11 cellular contexts compared by ENCODE assay signal in genomic region chr5:135269828-135270545, GRCh38.
DNase-seq lines count a peak whose midpoint lies in the region; FAIRE-seq and TF ChIP-seq lines count a peak whose summit lies in the region.
"Had no signal": no experiment of that assay in that cellular context is flagged by ENCODE, and none has a peak within 500 bp of the region (broad histone marks: within the 10 kb centered on the region; RNA-seq: fewer than 3 reads in every experiment).

No MANE protein-coding gene starts in this region.

- peak overlapping the region; percentile 94 for H3K9ac ChIP-seq in mesenchymal stem cell (ENCODE audit: low read length)

- H2BK15ac ChIP-seq in mesenchymal stem cell (ENCODE audit: low read depth, poor library complexity, severe bottlenecking) = peak overlapping the region; percentile 17

- H3K23ac ChIP-seq in mesenchymal stem cell (ENCODE audit: low read length in 2 of 2) = no peak overlapping the region

- peak overlapping the region in 1 of 2 experiments; percentile 87 for H3K14ac ChIP-seq in mesenchymal stem cell (ENCODE audit: low read length in 2 of 2)

- H4K91ac ChIP-seq in mesenchymal stem cell (ENCODE audit: low read length) = peak overlapping the region; percentile 81

- H3K9me3 ChIP-seq in mesenchymal stem cell (ENCODE audit: control insufficient read depth, low read length) = no peaks in the 10 kb centered on the region
- H3K9me3 ChIP-seq in transverse colon = no peaks in the 10 kb centered on the region
- no peaks in the 10 kb centered on the region for H3K9me3 ChIP-seq in spleen

- TF ChIP-seq POLR2A in transverse colon (IDR thresholded peaks at IDR 0.05) (no peak), spleen (IDR thresholded peaks at IDR 0.05) (no peak)

- H3K18ac ChIP-seq in mesenchymal stem cell (ENCODE audit: low read depth in 1 of 2, low read length in 2 of 2) = peak overlapping the region; percentile 82 to 93

- DNase-seq in HTR-8/SVneo (ENCODE audit: insufficient read length, low spot score) (peak; percentile 62), brain microvascular endothelial cell (peak; percentile 75), mesenchymal stem cell (peak; percentile 93), transverse colon (no peak), NCI-H524 treated with DMSO at 0.1 percent for 48 hours (lab: John Stamatoyannopoulos, UW) (no peak), amygdala (lab: John Stamatoyannopoulos, UW) (no peak), spleen (no peak)
- DNase-seq in stimulated activated CD4-positive, alpha-beta T cell treated with anti-CD3 and anti-CD28 coated beads, Interleukin-15, amount 100 ng/mL, for 24 hours = no peak
- DNase-seq: DND-41; naive thymus-derived CD8-positive, alpha-beta T cell; RPMI8226 had no signal

- peak overlapping the region; percentile 52 for H2BK120ac ChIP-seq in mesenchymal stem cell (ENCODE audit: low read depth, low read length)

- peak overlapping the region; percentile 65 to 90 for H2BK12ac ChIP-seq in mesenchymal stem cell (ENCODE audit: low read length in 2 of 2)

- WGBS in mesenchymal stem cell = 20% methylated on average over 12 of the region's 12 CpGs
- 61 to 79% methylated on average over 9 to 12 of the region's 12 CpGs for WGBS in transverse colon (ENCODE audit: low coverage in 1 of 2), 2 donors
- WGBS in spleen, 5 donors = 92 to 95% (median 93%) methylated on average over 12 of the region's 12 CpGs

- intact Hi-C loops in transverse colon (cut with DNase I; ENCODE audit: low total_unique reads) (no loop called here), spleen (cut with DNase I; ENCODE audit: low total_unique reads) (no loop called here)

- no peak for FAIRE-seq in HTR-8/SVneo (lab: Jason Lieb, UNC)

- H2AFZ ChIP-seq in mesenchymal stem cell (ENCODE audit: low read depth, low read length) = no peak overlapping the region

- in situ Hi-C loops in brain microvascular endothelial cell (cut with HindIII; ENCODE audit: low pct_ligation_motif_present, low sequenced_read_pairs) (no loop called here), transverse colon (cut with MboI; ENCODE audit: low pct_ligation_motif_present in 1 of 4, low pct_unique_long_range_greater_than_20kb in 1 of 4, low sequenced_read_pairs in 3 of 4) (no loop called here)

- H4K8ac ChIP-seq in mesenchymal stem cell (ENCODE audit: low read length) = peak overlapping the region; percentile 57

- peak overlapping the region in 1 of 2 experiments; percentile 56 for H3K4ac ChIP-seq in mesenchymal stem cell (ENCODE audit: low read depth in 1 of 2, low read length in 2 of 2)

- peak overlapping the region; percentile 75 for H3K27ac ChIP-seq in brain microvascular endothelial cell
- peak overlapping the region; percentile 80 for H3K27ac ChIP-seq in mesenchymal stem cell (ENCODE audit: low read length, poor library complexity, severe bottlenecking)
- peak overlapping the region; percentile 58 to 76 (median 66) for H3K27ac ChIP-seq in transverse colon
- H3K27ac ChIP-seq in spleen = no peak overlapping the region

- no peaks in the 10 kb centered on the region for H3K36me3 ChIP-seq in brain microvascular endothelial cell (replicated peaks)
- no peaks in the 10 kb centered on the region for H3K36me3 ChIP-seq in mesenchymal stem cell (ENCODE audit: control insufficient read depth in 1 of 2, insufficient read depth in 2 of 2, low read depth in 1 of 2, low read length in 2 of 2)
- no peaks in the 10 kb centered on the region for H3K36me3 ChIP-seq in transverse colon
- H3K36me3 ChIP-seq in spleen = no peaks in the 10 kb centered on the region

- peak overlapping the region; percentile 9 for H2AK5ac ChIP-seq in mesenchymal stem cell (ENCODE audit: low read length, severe bottlenecking)

- H2BK5ac ChIP-seq in mesenchymal stem cell (ENCODE audit: low read depth, low read length, poor library complexity, severe bottlenecking) = peak overlapping the region; percentile 61

- H3K79me1 ChIP-seq in mesenchymal stem cell (replicated peaks; ENCODE audit: low read length, poor library complexity, severe bottlenecking) = no peaks in the 10 kb centered on the region

- H3K4me3 ChIP-seq in brain microvascular endothelial cell (ENCODE audit: low read depth, low read length) (no peak overlapping the region), mesenchymal stem cell (ENCODE audit: insufficient read depth in 1 of 2, low read depth in 1 of 2, low read length in 2 of 2) (peak overlapping the region in 1 of 2 experiments; percentile 65), transverse colon (no peak overlapping the region), spleen (no peak overlapping the region)

- no peaks in the 10 kb centered on the region for H3K27me3 ChIP-seq in brain microvascular endothelial cell (replicated peaks)
- no peaks in the 10 kb centered on the region for H3K27me3 ChIP-seq in mesenchymal stem cell (ENCODE audit: control insufficient read depth in 1 of 2, insufficient read depth in 1 of 2, low read length in 2 of 2)
- H3K27me3 ChIP-seq in transverse colon = no peaks in the 10 kb centered on the region
- peaks cover 0 to 11% (median 0%) of the 10 kb centered on the region in 7 donors for H3K27me3 ChIP-seq in spleen (replicated peaks in 1 of 7)

- H3K4me1 ChIP-seq in mesenchymal stem cell (ENCODE audit: control insufficient read depth, insufficient read depth, low read depth, low read length) = peaks cover 18% of the 10 kb centered on the region
- H3K4me1 ChIP-seq in transverse colon = peaks cover 0 to 16% (median 0%) of the 10 kb centered on the region in 4 donors
- H3K4me1 ChIP-seq in spleen = no peaks in the 10 kb centered on the region

- no peak overlapping the region for H3K4me2 ChIP-seq in mesenchymal stem cell (ENCODE audit: low read length, poor library complexity, severe bottlenecking)

- TF ChIP-seq EP300 in transverse colon (IDR thresholded peaks at IDR 0.05; ENCODE audit: low read depth) = no peak

- TF ChIP-seq CTCF in brain microvascular endothelial cell (IDR thresholded peaks at IDR 0.05; ENCODE audit: low read depth, low read length, missing control alignments) (no peak), transverse colon (IDR thresholded peaks at IDR 0.05) (no peak), spleen (IDR thresholded peaks at IDR 0.05 in 8 of 11, conservative IDR thresholded peaks at IDR 0.05 in 3 of 11) (no peak)

Comparison
In these comparisons a context has a peak if more than half of its experiments do, and no peak if none do; other contexts are left out.
1. DNase-seq: peak in HTR-8/SVneo (single experiment), brain microvascular endothelial cell (single experiment) and mesenchymal stem cell (single experiment); none in transverse colon (single experiment), NCI-H524 treated with DMSO at 0.1 percent for 48 hours (single experiment), stimulated activated CD4-positive, alpha-beta T cell treated with anti-CD3 and anti-CD28 coated beads, Interleukin-15, amount 100 ng/mL, for 24 hours (single experiment), amygdala (0 of 56) and spleen (single experiment).
2. H3K27ac ChIP-seq: peak in brain microvascular endothelial cell (single experiment), mesenchymal stem cell (single experiment) and transverse colon (4 of 4); none in spleen (0 of 8).